Comparison of ENCODE assay signal across 8 cellular contexts in genomic region chr4:143186634-143187033, GRCh38. TPM values are rescaled to one million over a fixed set of nuclear protein-coding genes. Genes with fewer than 3 reads are reported as not detected.
DNase-seq lines count a peak whose midpoint lies in the region; ATAC-seq, FAIRE-seq and TF ChIP-seq lines count a peak whose summit lies in the region.

No MANE protein-coding gene starts in this region.

- H3K23ac ChIP-seq in IMR-90 (ENCODE audit: low read depth, low read length) = peak overlapping the region; percentile 57; the same call in 1 of the 2 replicates

- H4K8ac ChIP-seq in IMR-90 (ENCODE audit: low read depth in 2 of 2, low read length in 2 of 2) = no peak overlapping the region

- no peak overlapping the region for H2BK20ac ChIP-seq in IMR-90 (ENCODE audit: low read depth, low read length)

- no peak overlapping the region for H3K14ac ChIP-seq in IMR-90 (replicated peaks; ENCODE audit: low read depth, low read length)

- H3K79me1 ChIP-seq in IMR-90 (ENCODE audit: low read depth in 1 of 2, low read length in 2 of 2) = peaks cover 6 to 31% of the 10 kb centered on the region in 2 experiments; a peak in 3 of 4 replicates

- H3K9me3 Mint-ChIP-seq in brain = no peaks in the 10 kb centered on the region

- H3K27ac ChIP-seq in A549 (peak overlapping the region in 1 of 2 experiments; percentile 61; a peak in 2 of 6 replicates), IMR-90 (ENCODE audit: insufficient read depth, low read length) (no peak overlapping the region), mesodermal cell (ENCODE audit: low read depth, low read length, severe bottlenecking) (peak overlapping the region; percentile 57)

- H2BK120ac ChIP-seq in IMR-90 (ENCODE audit: low read depth, low read length) = no peak overlapping the region

- H2BK15ac ChIP-seq in IMR-90 (ENCODE audit: low read depth, low read length) = no peak overlapping the region

- no peak overlapping the region for H2AK9ac ChIP-seq in IMR-90 (replicated peaks; ENCODE audit: low read depth, low read length, poor library complexity)

- no peak for FAIRE-seq in A549 (lab: Jason Lieb, UNC)

- TF ChIP-seq POLR2A in A549 (IDR thresholded peaks at IDR 0.05; ENCODE audit: low read length) (no peak), IMR-90 (IDR thresholded peaks at IDR 0.05; ENCODE audit: low read depth, low read length) (no peak)

- H2AK5ac ChIP-seq in IMR-90 (ENCODE audit: low read depth, low read length) = no peak overlapping the region

- H3K36me3 ChIP-seq in IMR-90 (ENCODE audit: control insufficient read depth, insufficient read depth, low read length) = peaks cover 2% of the 10 kb centered on the region; the same call in 1 of the 2 replicates
- peaks cover 25% of the 10 kb centered on the region for H3K36me3 ChIP-seq in mesodermal cell (ENCODE audit: control insufficient read depth, insufficient read depth, low read length)

- H3K4me2 ChIP-seq in A549 (peak overlapping the region; percentile 83), IMR-90 (ENCODE audit: low read depth, low read length) (peak overlapping the region; percentile 91)

- no peak for DNase-seq in A549 (ENCODE audit: low read depth in 1 of 2, low spot score in 1 of 2)
- DNase-seq in IMR-90 = no peak
- no peak for DNase-seq in islet precursor cell
- DNase-seq in kidney glomerular epithelial cell (lab: John Stamatoyannopoulos, UW) = no peak

- no peak for ATAC-seq in A549
- no peak for ATAC-seq in IMR-90 (ENCODE audit: low read depth)
- no peak for ATAC-seq in GM19463 (IDR thresholded peaks at IDR 0.05; ENCODE audit: unreplicated experiment)
- ATAC-seq in HG03175 (IDR thresholded peaks at IDR 0.05; ENCODE audit: unreplicated experiment) = no peak

- POLR2A ChIA-PET in A549 (lab: Yijun Ruan, JAX) = no interaction called here
- POLR2A ChIA-PET in IMR-90 (lab: Charles Lee; ENCODE audit: unreplicated experiment) = no interaction called here

- H3K4me1 Mint-ChIP-seq in brain = peaks cover 78% of the 10 kb centered on the region

- WGBS in A549 (ENCODE audit: missing lambda C conversion rate) = 4% methylated on average over 6 of the region's 6 CpGs
- WGBS in IMR-90 (ENCODE audit: extremely low coverage in 2 of 2, insufficient read length in 1 of 2), 2 experiments = no CpG with 5 or more reads among the region's 6 CpGs
- 0 to 10% methylated on average over 4 of the region's 6 CpGs for WGBS in mesodermal cell (ENCODE audit: insufficient coverage in 2 of 2), 2 experiments

- peak overlapping the region; percentile 47; the same call in 1 of the 2 replicates for H3K9ac ChIP-seq in IMR-90 (ENCODE audit: low read depth, low read length)

- H3K9me3 ChIP-seq in A549 = no peaks in the 10 kb centered on the region
- no peaks in the 10 kb centered on the region for H3K9me3 ChIP-seq in IMR-90 (ENCODE audit: control insufficient read depth, insufficient read depth, low read length)
- no peaks in the 10 kb centered on the region for H3K9me3 ChIP-seq in mesodermal cell (ENCODE audit: control insufficient read depth, low read length)

- H3K4me1 ChIP-seq in A549 (peaks cover 28% of the 10 kb centered on the region; the same call in 2 of the 3 replicates), IMR-90 (ENCODE audit: control insufficient read depth, insufficient read depth, low read length) (no peaks in the 10 kb centered on the region), mesodermal cell (ENCODE audit: control insufficient read depth, insufficient read depth, low read length, poor library complexity, severe bottlenecking) (peaks cover 6% of the 10 kb centered on the region)

- no peak overlapping the region for H2AFZ ChIP-seq in IMR-90 (replicated peaks; ENCODE audit: low read length, poor library complexity)

- no peak for TF ChIP-seq RAD21 in A549 (conservative IDR thresholded peaks at IDR 0.05 in 1 of 2, IDR thresholded peaks at IDR 0.05 in 1 of 2)
- TF ChIP-seq RAD21 in IMR-90 (IDR thresholded peaks at IDR 0.05; ENCODE audit: low read length) = no peak

- H3K4ac ChIP-seq in IMR-90 (ENCODE audit: low read depth, low read length) = no peak overlapping the region

- H3K36me3 Mint-ChIP-seq in brain = peaks cover 44% of the 10 kb centered on the region

- dilution Hi-C loops in IMR-90 (cut with HindIII; ENCODE audit: low sequenced_read_pairs, unreplicated experiment) = no loop called here

- intact Hi-C loops in IMR-90 (cut with micrococcal nuclease) = loop anchor here (5.0 to 10.0 kb wide), 3 partner anchors 342 to 1059 kb away; partner anchors contain the start of gene INPP4B

- no peak overlapping the region; the same call in 1 of the 2 replicates for H4K5ac ChIP-seq in IMR-90 (ENCODE audit: low read depth, low read length)

- peaks cover 13% of the 10 kb centered on the region for H4K20me1 ChIP-seq in IMR-90 (ENCODE audit: insufficient read depth, low read length)

- H3K27me3 ChIP-seq in IMR-90 (ENCODE audit: control insufficient read depth, insufficient read depth, low read length) = no peaks in the 10 kb centered on the region

- H3K56ac ChIP-seq in IMR-90 (ENCODE audit: extremely low read depth, insufficient read depth, low read length) = peak overlapping the region; percentile 31; the same call in 1 of the 2 replicates

- H4K91ac ChIP-seq in IMR-90 (ENCODE audit: insufficient read depth, low read depth, low read length) = no peak overlapping the region

- peak overlapping the region; percentile 41; the same call in 1 of the 2 replicates for H3K18ac ChIP-seq in IMR-90 (ENCODE audit: low read depth, low read length)

- H2BK5ac ChIP-seq in IMR-90 (ENCODE audit: low read depth, low read length, poor library complexity, severe bottlenecking) = peak overlapping the region; percentile 65

- peaks cover 17% of the 10 kb centered on the region for H3K27me3 Mint-ChIP-seq in brain

- H3K4me3 ChIP-seq in A549 (peak overlapping the region; percentile 92), IMR-90 (ENCODE audit: insufficient read depth, low read depth, low read length) (peak overlapping the region; percentile 74), mesodermal cell (ENCODE audit: extremely low read depth, insufficient read depth, low read length, poor library complexity, severe bottlenecking) (peak overlapping the region; percentile 98)

- no peaks in the 10 kb centered on the region for H3K9me1 ChIP-seq in IMR-90 (ENCODE audit: insufficient read depth, low read length)

- CTCF ChIA-PET in A549 (lab: Yijun Ruan, JAX) = no interaction called here
- CTCF ChIA-PET in IMR-90 (lab: Yijun Ruan, JAX) = no interaction called here

- peak overlapping the region; percentile 91 to 96 (median 94) for H3K4me3 Mint-ChIP-seq in brain

- TF ChIP-seq EP300 in A549 (IDR thresholded peaks at IDR 0.05) = no peak

- TSS peak; percentile 33 for BruUV-seq in IMR-90 (replicated peaks; lab: Mats Ljungman, UMichigan)

- no peak for TF ChIP-seq CTCF in A549 (IDR thresholded peaks at IDR 0.05)
- no peak for TF ChIP-seq CTCF in IMR-90 (conservative IDR thresholded peaks at IDR 0.05; ENCODE audit: low read depth, low read length)
- no peak for TF ChIP-seq CTCF in brain (conservative IDR thresholded peaks at IDR 0.05)

- in situ Hi-C loops in IMR-90 (cut with MboI; ENCODE audit: low sequenced_read_pairs) = no loop called here

- H3K27ac Mint-ChIP-seq in brain = peak overlapping the region; percentile 88 to 97 (median 96)

TF ChIP-seq in A549, 52 proteins besides CTCF, POLR2A, EP300 and RAD21 (continues in another document):
- no peak for TF ChIP-seq EHF (CRISPR knock-in tag; IDR thresholded peaks at IDR 0.05)
- no peak for TF ChIP-seq RARB (CRISPR knock-in tag; IDR thresholded peaks at IDR 0.05)
- TF ChIP-seq KDM5A (IDR thresholded peaks at IDR 0.05) = no peak
- no peak for TF ChIP-seq GATA3 (IDR thresholded peaks at IDR 0.05; ENCODE audit: borderline replicate concordance)
- no peak for TF ChIP-seq NFE2L2 (conservative IDR thresholded peaks at IDR 0.05; ENCODE audit: low read length)
- no peak for TF ChIP-seq BHLHE40 (IDR thresholded peaks at IDR 0.05; ENCODE audit: low read depth, low read length)
- TF ChIP-seq ZSCAN20 (CRISPR knock-in tag; IDR thresholded peaks at IDR 0.05) = no peak

TF ChIP-seq in IMR-90, 13 proteins besides CTCF, POLR2A, EP300 and RAD21:
- TF ChIP-seq USF2 (IDR thresholded peaks at IDR 0.05; ENCODE audit: low read depth, low read length) (peak; percentile 42; the same call in 1 of the 2 replicates), RFX5 (IDR thresholded peaks at IDR 0.05; ENCODE audit: low read depth, low read length) (no peak)
TF ChIP-seq in IMR-90: peak in this region for 1.

RNA-seq across cellular contexts. Expression of gene USP38, which starts 1.9 kb away (rescaled TPM):
- polyA plus RNA-seq in A549 (2011; rRNA removed) (10.9 and 11.9 TPM in 2 replicates), A549 (2017; fragmentation: RNase III; extraction: RNeasy Plus Mini Kit Qiagen cat#74134 plus additional on column Dnase treatment) (5.6 to 5.7 TPM (median 5.7 TPM) in 3 replicates), IMR-90 (2012; rRNA removed) (5.1 and 5.5 TPM in 2 replicates), brain (ENCODE audit: insufficient read depth, low read depth, low replicate concordance) (3.4 TPM)
- polyA plus RNA-seq in A549 (2012; cell fraction: cytosol; rRNA removed) = 2.6 and 3.6 TPM in 2 replicates
- 2.7 and 3.0 TPM in 2 replicates for polyA plus RNA-seq in A549 (2012; cell fraction: nucleus; rRNA removed)
- 18.5 and 21.2 TPM in 2 replicates for polyA minus RNA-seq in A549 (2011; rRNA and poly(A)+ RNA removed)
- total RNA-seq in IMR-90 (2012; rRNA removed) = 16.4 and 17.0 TPM in 2 replicates
- polyA plus RNA-seq in IMR-90 (2012; cell fraction: cytosol; rRNA removed) = 3.1 and 3.7 TPM in 2 replicates
- polyA plus RNA-seq in IMR-90 (2012; cell fraction: nucleus; rRNA removed; ENCODE audit: low replicate concordance) = 3.3 and 5.5 TPM in 2 replicates
- polyA plus RNA-seq in mesodermal cell (2013, experiment 1 of 2) = 14.5 TPM
- polyA plus RNA-seq in mesodermal cell (2013, experiment 2 of 2) = 15.3 TPM
